ENCODE assay signal across 1 cellular context in genomic region chr20:3781153-3781910, GRCh38.
TF ChIP-seq lines count a peak whose summit lies in the region.

Gene SPEF1 (minus strand): TSS chr20:3781448. CDS start chr20:3781287, 161 bp downstream.

TF ChIP-seq in HEK293, 187 proteins besides CTCF, POLR2A, EP300 and RAD21 (continued from another document and continues in another):
- TF ChIP-seq PBX3 (CRISPR knock-in tag; IDR thresholded peaks at IDR 0.05) (no peak), ZNF639 (tag by site-specific recombination; IDR thresholded peaks at IDR 0.05) (no peak), ZNF302 (tag by site-specific recombination; IDR thresholded peaks at IDR 0.05; ENCODE audit: low read depth) (no peak), ZBTB8A (tag by site-specific recombination; IDR thresholded peaks at IDR 0.05) (peak; percentile 47; the same call in 1 of the 2 replicates), ZNF394 (tag by site-specific recombination; IDR thresholded peaks at IDR 0.05; ENCODE audit: borderline replicate concordance) (no peak), IKZF3 (tag by site-specific recombination; IDR thresholded peaks at IDR 0.05) (peak; percentile 86), ZNF518A (tag by site-specific recombination; conservative IDR thresholded peaks at IDR 0.05; ENCODE audit: low read depth) (no peak), ZNF701 (tag by site-specific recombination; IDR thresholded peaks at IDR 0.05) (no peak), ZNF600 (tag by site-specific recombination; IDR thresholded peaks at IDR 0.05) (peak; percentile 43; the same call in 1 of the 2 replicates), ZNF792 (tag by site-specific recombination; IDR thresholded peaks at IDR 0.05) (no peak), ZNF548 (tag by site-specific recombination; IDR thresholded peaks at IDR 0.05) (no peak), ZNF398 (tag by site-specific recombination; IDR thresholded peaks at IDR 0.05) (no peak), WT1 (tag by site-specific recombination; IDR thresholded peaks at IDR 0.05) (no peak), SP2 (tag by site-specific recombination; IDR thresholded peaks at IDR 0.05) (peak; percentile 47; the same call in 1 of the 2 replicates), BCL6B (tag by site-specific recombination; IDR thresholded peaks at IDR 0.05) (no peak), KLF17 (tag by site-specific recombination; IDR thresholded peaks at IDR 0.05) (no peak), ZBTB11 (tag by site-specific recombination; conservative IDR thresholded peaks at IDR 0.05; ENCODE audit: low read depth) (no peak), YY2 (tag by site-specific recombination; IDR thresholded peaks at IDR 0.05) (peak; percentile 95), ZNF202 (tag by site-specific recombination; IDR thresholded peaks at IDR 0.05; ENCODE audit: borderline replicate concordance) (no peak), REPIN1 (tag by site-specific recombination; IDR thresholded peaks at IDR 0.05; ENCODE audit: low read depth) (no peak), ZNF169 (tag by site-specific recombination; IDR thresholded peaks at IDR 0.05) (no peak), SP3 (tag by site-specific recombination; IDR thresholded peaks at IDR 0.05) (peak; percentile 26; the same call in 1 of the 2 replicates), ZNF768 (tag by site-specific recombination; IDR thresholded peaks at IDR 0.05) (no peak), ATF2 (tag by site-specific recombination; IDR thresholded peaks at IDR 0.05; ENCODE audit: low read depth) (no peak), ZNF664 (tag by site-specific recombination; IDR thresholded peaks at IDR 0.05) (no peak), ZNF449 (tag by site-specific recombination; IDR thresholded peaks at IDR 0.05) (no peak), ZSCAN30 (tag by site-specific recombination; IDR thresholded peaks at IDR 0.05) (peak; percentile 63), ZNF16 (tag by site-specific recombination; IDR thresholded peaks at IDR 0.05; ENCODE audit: low read depth) (no peak), PRDM1 (tag by site-specific recombination; IDR thresholded peaks at IDR 0.05) (no peak), ZNF510 (tag by site-specific recombination; IDR thresholded peaks at IDR 0.05; ENCODE audit: insufficient replicate concordance) (no peak), INSM2 (tag by site-specific recombination; IDR thresholded peaks at IDR 0.05) (no peak), ZNF843 (tag by site-specific recombination; IDR thresholded peaks at IDR 0.05) (no peak), ZBTB49 (tag by site-specific recombination; IDR thresholded peaks at IDR 0.05; ENCODE audit: low read depth) (no peak)
